ENCODE assay signal across 8 cellular contexts in the genomic region with DNA sequence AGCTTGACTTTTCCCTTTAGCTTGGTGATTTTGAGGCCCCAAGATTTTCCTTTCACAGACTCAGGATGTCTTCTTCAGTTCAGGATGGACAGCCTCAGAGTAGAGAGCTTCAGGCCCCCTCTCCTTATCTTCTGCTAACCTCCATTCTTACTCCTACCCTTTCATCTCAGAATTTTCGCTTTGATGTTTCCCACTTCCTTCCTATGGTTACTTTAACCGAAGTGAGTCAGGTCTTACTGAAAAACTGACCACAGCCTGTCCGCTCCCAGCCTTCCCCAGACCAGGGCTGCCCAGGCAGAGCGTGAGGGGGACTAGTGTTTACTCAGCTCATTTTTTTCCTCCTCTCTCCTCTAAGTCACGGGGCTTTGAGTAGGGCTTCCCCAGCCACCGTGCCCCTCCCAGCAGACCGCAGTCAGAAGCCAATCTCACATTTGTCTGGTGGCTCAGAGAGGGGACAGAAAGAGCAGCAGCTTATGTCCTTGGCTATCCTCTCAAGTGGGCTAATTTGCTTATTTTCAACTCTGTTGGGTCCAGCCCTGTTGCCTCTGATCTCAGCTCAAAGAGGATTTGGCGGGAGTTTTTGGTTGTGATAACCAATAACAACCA. TPM values are rescaled to one million over a fixed set of nuclear protein-coding genes. Genes with fewer than 3 reads are reported as not detected.
DNase-seq lines count a peak whose midpoint lies in the region; ATAC-seq and TF ChIP-seq lines count a peak whose summit lies in the region.

No MANE protein-coding gene starts in this region.

- peaks cover 0 to 2% of the 10 kb centered on the region in 2 donors for H3K9me3 ChIP-seq in lung (ENCODE audit: control insufficient read depth in 2 of 2, insufficient read depth in 1 of 2, low read length in 1 of 2)

- ATAC-seq in GM18867 (IDR thresholded peaks at IDR 0.05; ENCODE audit: unreplicated experiment) (peak; percentile 40), HG03066 (IDR thresholded peaks at IDR 0.05; ENCODE audit: low read depth, unreplicated experiment) (peak; percentile 43), lung (ENCODE audit: insufficient read depth, low FRiP score) (peak; percentile 78)

- no peaks in the 10 kb centered on the region for H3K9me3 Mint-ChIP-seq in activated naive CD8-positive, alpha-beta T cell treated with anti-CD3 and anti-CD28 coated beads for 36 hours

- 16% methylated on average over 8 of the region's 8 CpGs for WGBS in lung, 2 donors

- H3K4me3 ChIP-seq in lung, result no peak overlapping the region

- H3K27me3 Mint-ChIP-seq in activated naive CD8-positive, alpha-beta T cell treated with anti-CD3 and anti-CD28 coated beads for 36 hours, result peaks cover 15% of the 10 kb centered on the region

- H3K27ac ChIP-seq in lung (ENCODE audit: low read depth in 1 of 2, low read length in 1 of 2), result no peak overlapping the region

- DNase-seq in SW480 (ENCODE audit: low spot score) (peak; percentile 98), lung (ENCODE audit: low spot score) (peak; percentile 47), SHP77 treated with DMSO at 0.1 percent for 48 hours (lab: John Stamatoyannopoulos, UW) (no peak), HPDE6-E6E7 (ENCODE audit: extremely low spot score) (no peak)
- peak; percentile 70 for DNase-seq in activated naive CD8-positive, alpha-beta T cell treated with anti-CD3 and anti-CD28 coated beads for 36 hours
- peak; percentile 60 to 77 for DNase-seq in stimulated activated CD8-positive, alpha-beta memory T cell treated with anti-CD3 and anti-CD28 coated beads, Interleukin-7, amount 100 ng/mL, for 48 hours (ENCODE audit: extremely low read depth in 1 of 2, low read depth in 1 of 2)

- H3K4me1 Mint-ChIP-seq in activated naive CD8-positive, alpha-beta T cell treated with anti-CD3 and anti-CD28 coated beads for 36 hours, result peaks cover 57% of the 10 kb centered on the region

- peak overlapping the region; percentile 9 for H3K27ac Mint-ChIP-seq in activated naive CD8-positive, alpha-beta T cell treated with anti-CD3 and anti-CD28 coated beads for 36 hours

- H3K4me3 Mint-ChIP-seq in activated naive CD8-positive, alpha-beta T cell treated with anti-CD3 and anti-CD28 coated beads for 36 hours, result peak overlapping the region; percentile 33

- TF ChIP-seq CTCF in lung (IDR thresholded peaks at IDR 0.05; ENCODE audit: control extremely low read depth, extremely low read depth), result no peak

- no peaks in the 10 kb centered on the region for H3K36me3 Mint-ChIP-seq in activated naive CD8-positive, alpha-beta T cell treated with anti-CD3 and anti-CD28 coated beads for 36 hours

- no peaks in the 10 kb centered on the region for H3K4me1 ChIP-seq in lung (ENCODE audit: control insufficient read depth in 2 of 2, insufficient read depth in 2 of 2, low read length in 2 of 2)

- H3K36me3 ChIP-seq in lung (ENCODE audit: control insufficient read depth in 2 of 2, insufficient read depth in 2 of 2, low read length in 2 of 2), result no peaks in the 10 kb centered on the region

- H3K27me3 ChIP-seq in lung (ENCODE audit: control insufficient read depth, insufficient read depth), result no peaks in the 10 kb centered on the region

RNA-seq across cellular contexts. Expression of a gene that starts 4.2 kb away (rescaled TPM):
- not detected for total RNA-seq in activated naive CD8-positive, alpha-beta T cell treated with anti-CD3 and anti-CD28 coated beads for 36 hours
- under 1 TPM in 1 of 2 donors, not detected in 1; 0.12 TPM for total RNA-seq in lung
- polyA plus RNA-seq in lung, result under 1 TPM; 0.10 to 0.68 TPM

RNA-seq across cellular contexts. Expression of a gene that starts 5.9 kb away (rescaled TPM):
- not detected for total RNA-seq in activated naive CD8-positive, alpha-beta T cell treated with anti-CD3 and anti-CD28 coated beads for 36 hours
- total RNA-seq in lung, result 1 to 10 TPM; 2.4 to 3.4 TPM
- polyA plus RNA-seq in lung, result 10 to 100 TPM in 1 of 2 donors, under 1 TPM in 1; 0.37 to 37.3 TPM

Comparison
In these comparisons a context has a peak if more than half of its experiments do, and no peak if none do; other contexts are left out.
1. DNase-seq: peak in SW480 (single experiment), activated naive CD8-positive, alpha-beta T cell treated with anti-CD3 and anti-CD28 coated beads for 36 hours (single experiment), lung (single experiment) and stimulated activated CD8-positive, alpha-beta memory T cell treated with anti-CD3 and anti-CD28 coated beads, Interleukin-7, amount 100 ng/mL, for 48 hours (2 of 2); none in SHP77 treated with DMSO at 0.1 percent for 48 hours (single experiment) and HPDE6-E6E7 (single experiment).
2. Peak in every context shown above with its lines, with median percentiles within 50 percentile points of each other: ATAC-seq.